ENCODE assay signal across 24 cellular contexts in genomic region chr7:158556721-158557440, GRCh38. TPM values are rescaled to one million over a fixed set of nuclear protein-coding genes. Genes with fewer than 3 reads are reported as not detected.
"Had no signal": no experiment of that assay in that cellular context is flagged by ENCODE, and none has a peak within 500 bp of the region (broad histone marks: within the 10 kb centered on the region; RNA-seq: fewer than 3 reads in every experiment).

No MANE protein-coding gene starts in this region.

- H3K36me3 ChIP-seq: esophagus muscularis mucosa, left ventricle myocardium inferior, lower lobe of right lung, pancreas, right lobe of liver, thyroid gland had no signal

- H3K27me3 ChIP-seq: foreskin keratinocyte, pancreas, right lobe of liver, stomach, thyroid gland had no signal

- DNase-seq: cerebellar nuclear complex; dorsolateral prefrontal cortex; effector CD4-positive, alpha-beta T cell; foreskin keratinocyte; hypothalamus; immature natural killer cell; islet precursor cell; kidney glomerular epithelial cell; left colon; left ventricle myocardium inferior; lower lobe of right lung; naive thymus-derived CD8-positive, alpha-beta T cell; nephron progenitor cell; occipital lobe; pancreas; right lobe of liver; small intestine; stimulated activated CD4-positive, alpha-beta T cell treated with anti-CD3 and anti-CD28 coated beads, Interleukin-15, amount 100 ng/mL, for 24 hours; stimulated activated CD4-positive, alpha-beta T cell treated with anti-CD3 and anti-CD28 coated beads, Interleukin-2, amount 100 ng/mL, for 48 hours; stimulated activated naive B cell treated with anti-CD40 and anti-IgM and Interleukin-4, amounts not matched to agents 10 μg/mL and 1 μg/mL and 100 μg/mL, for 72 hours; stomach; thyroid gland had no signal

- H3K4me3 ChIP-seq: dorsolateral prefrontal cortex, esophagus muscularis mucosa, left ventricle myocardium inferior, lower lobe of right lung, pancreas, right lobe of liver, stomach, thyroid gland had no signal

- H3K4me1 ChIP-seq: esophagus muscularis mucosa, foreskin keratinocyte, left ventricle myocardium inferior, lower lobe of right lung, pancreas, right lobe of liver, stomach, thyroid gland had no signal

- H3K27ac ChIP-seq: dorsolateral prefrontal cortex, epithelial cell of prostate, esophagus muscularis mucosa, foreskin keratinocyte, left ventricle myocardium inferior, lower lobe of right lung, pancreas, right lobe of liver, stomach, thyroid gland had no signal

- ATAC-seq: foreskin keratinocyte; left colon; naive thymus-derived CD8-positive, alpha-beta T cell; pancreas; right lobe of liver; stimulated activated naive B cell treated with anti-CD40 and anti-IgM and Interleukin-4, amounts not matched to agents 10 μg/mL and 1 μg/mL and 100 μg/mL, for 72 hours had no signal

- H3K9me3 ChIP-seq: esophagus muscularis mucosa, left ventricle myocardium inferior, lower lobe of right lung, pancreas, right lobe of liver, stomach, thyroid gland had no signal

RNA-seq across cellular contexts. Expression of gene PTPRN2, which starts 30.7 kb away (rescaled TPM):
- total RNA-seq: foreskin keratinocyte had no signal
